ENCODE assay signal across 14 cellular contexts in the genomic region with DNA sequence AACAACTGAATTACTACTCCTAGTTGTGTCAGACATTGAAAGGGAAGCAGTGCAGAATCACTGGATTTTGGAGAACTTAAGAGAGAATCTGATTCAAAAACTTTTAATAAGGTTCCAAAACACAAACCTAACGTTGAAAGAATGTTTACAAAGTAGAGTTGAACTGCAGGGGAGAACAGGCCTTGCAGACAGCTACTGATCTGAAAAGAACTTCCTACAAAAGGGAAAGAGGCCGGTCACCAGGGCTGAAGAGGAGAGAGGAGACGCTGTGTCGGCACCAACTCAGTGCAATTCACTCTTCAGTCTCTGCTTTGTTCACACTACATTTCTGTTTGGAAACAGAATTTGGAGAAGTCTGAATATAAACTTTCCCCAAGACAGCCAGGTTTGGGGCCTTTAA.
A peak's percentile ranks its signal among the peaks of the same experiment; 100 is the strongest.
DNase-seq lines count a peak whose midpoint lies in the region; ATAC-seq and TF ChIP-seq lines count a peak whose summit lies in the region.
"Had no signal": no experiment of that assay in that cellular context is flagged by ENCODE, and none has a peak within 500 bp of the region (broad histone marks: within the 10 kb centered on the region; RNA-seq: fewer than 3 reads in every experiment).

No MANE protein-coding gene starts in this region.

- DNase-seq in AG04450 (ENCODE audit: low read depth, low spot score), result no peak
- DNase-seq in caudate nucleus (lab: John Stamatoyannopoulos, UW), result peak in 8 of 61 donors; percentile 13 to 52 (median 24)
- peak; percentile 27 to 52 for DNase-seq in hippocampal formation (lab: John Stamatoyannopoulos, UW)
- peak; percentile 28 for DNase-seq in putamen (ENCODE audit: low spot score)
- DNase-seq in NCI-H748 treated with DMSO at 0.1 percent for 48 hours (lab: John Stamatoyannopoulos, UW), result no peak
- DNase-seq in NCI-H1436 treated with DMSO at 0.1 percent for 48 hours (lab: John Stamatoyannopoulos, UW), result no peak
- no peak for DNase-seq in Kasumi-1 (lab: John Stamatoyannopoulos, UW)
- DNase-seq: ACHN; activated naive CD8-positive, alpha-beta T cell treated with anti-CD3 and anti-CD28 coated beads for 36 hours; DMS79; effector memory CD4-positive, alpha-beta T cell; stimulated activated CD4-positive, alpha-beta T cell treated with anti-CD3 and anti-CD28 coated beads, Interleukin-2, amount 100 ng/mL, for 48 hours had no signal

- CTCF ChIA-PET in AG04450 (lab: Charles Lee), result no interaction called here

- H3K27me3 ChIP-seq in AG04450 (ENCODE audit: control insufficient read depth, insufficient read depth, low read length), result no peaks in the 10 kb centered on the region

- ATAC-seq in GM19463 (IDR thresholded peaks at IDR 0.05; ENCODE audit: unreplicated experiment), result no peak
- ATAC-seq: natural killer cell treated with Interleukin-12 subunit alpha and Interleukin-12 subunit beta and Interleukin-15 and Interleukin-18, amount 100 ng/mL, for 72 hours had no signal

- no peaks in the 10 kb centered on the region for H3K9me3 ChIP-seq in AG04450 (ENCODE audit: control insufficient read depth, insufficient read depth, low read length)

- peak overlapping the region; percentile 47 for H3K27ac ChIP-seq in AG04450 (ENCODE audit: low read depth, low read length)
- peak overlapping the region; percentile 80 for H3K27ac ChIP-seq in caudate nucleus (ENCODE audit: low read depth, low read length)

- H3K4me3 ChIP-seq in AG04450 (ENCODE audit: low read depth, low read length), result no peak overlapping the region

- POLR2A ChIA-PET in AG04450 (lab: Yijun Ruan, JAX), result no interaction called here

- TF ChIP-seq CTCF in AG04450 (IDR thresholded peaks at IDR 0.05; ENCODE audit: low read depth, low read length), result no peak

Comparison
In these comparisons a context has a peak if more than half of its experiments do, and no peak if none do; other contexts are left out.
1. DNase-seq: peak in hippocampal formation (2 of 2) and putamen (single experiment); none in AG04450 (single experiment), NCI-H748 treated with DMSO at 0.1 percent for 48 hours (single experiment), NCI-H1436 treated with DMSO at 0.1 percent for 48 hours (single experiment) and Kasumi-1 (0 of 2).